27 cellular contexts compared by ENCODE assay signal in the genomic region with DNA sequence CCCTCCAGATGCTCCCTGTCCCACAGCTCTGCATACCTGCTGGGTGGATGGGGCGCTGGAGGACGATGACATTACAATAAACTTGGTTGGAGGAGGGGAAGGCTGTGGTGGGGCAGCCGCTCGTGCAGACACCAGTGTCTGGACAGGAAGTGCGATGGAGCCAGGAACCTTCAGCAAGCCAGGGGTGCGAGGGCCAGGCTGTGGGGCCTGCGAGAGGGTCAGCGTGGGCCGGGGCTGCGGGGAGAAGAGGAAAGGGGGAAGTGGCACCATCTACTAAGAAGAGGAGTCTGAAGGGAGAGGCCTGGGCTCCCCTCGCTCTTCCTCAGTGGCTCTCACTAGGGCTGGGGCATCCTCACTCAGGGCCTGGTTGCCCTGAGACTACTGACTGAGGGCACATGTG.
"Had no signal": no experiment of that assay in that cellular context is flagged by ENCODE, and none has a peak within 500 bp of the region (broad histone marks: within the 10 kb centered on the region; RNA-seq: fewer than 3 reads in every experiment).

No MANE protein-coding gene starts in this region.

- H3K36me3 Mint-ChIP-seq: activated naive CD4-positive, alpha-beta T cell treated with anti-CD3 and anti-CD28 coated beads, Interleukin-2, amount 50 U/mL, for 72 hours had no signal

- H3K4me3 Mint-ChIP-seq: activated CD4-positive, alpha-beta memory T cell treated with anti-CD3 and anti-CD28 coated beads for 36 hours; activated CD4-positive, alpha-beta T cell treated with anti-CD3 and anti-CD28 coated beads, Interleukin-2, amount 10 ng/mL, durations not matched to agents 24 days and 14 days; activated T-cell treated with anti-CD3 and anti-CD28 coated beads, Interleukin-2, amount 50 U/mL, for 4 hours; activated T-helper 17 cell treated with anti-CD3 and anti-CD28 coated beads, Interleukin-2, amount 50 U/mL, for 72 hours; dendritic cell treated with granulocyte-macrophage colony-stimulating factor and Interleukin-4, amounts not matched to agents 40 ng/mL and 50 ng/mL, for 4 days; stimulated activated memory B cell treated with anti-CD40 and anti-IgM and Interleukin-4, amounts not matched to agents 10 μg/mL and 1 μg/mL and 100 μg/mL, for 72 hours; stimulated activated naive CD8-positive, alpha-beta T cell treated with anti-CD3 and anti-CD28 coated beads, Interleukin-15, amount 100 ng/mL, for 72 hours; T-helper 1 cell treated with Interleukin-12 subunit alpha and Interleukin-12 subunit beta and Interleukin-4 antibody, amounts not matched to agents 30 μg/mL and 1 μg/mL, for 36 hours had no signal

- H3K27me3 Mint-ChIP-seq: activated CD4-positive, alpha-beta memory T cell treated with anti-CD3 and anti-CD28 coated beads for 36 hours; activated CD4-positive, alpha-beta T cell treated with anti-CD3 and anti-CD28 coated beads, Interleukin-2, amount 10 ng/mL, durations not matched to agents 24 days and 14 days; activated T-helper 17 cell treated with anti-CD3 and anti-CD28 coated beads, Interleukin-2, amount 50 U/mL, for 72 hours; dendritic cell treated with granulocyte-macrophage colony-stimulating factor and Interleukin-4, amounts not matched to agents 40 ng/mL and 50 ng/mL, for 4 days; naive thymus-derived CD8-positive, alpha-beta T cell; stimulated activated memory B cell treated with anti-CD40 and anti-IgM and Interleukin-4, amounts not matched to agents 10 μg/mL and 1 μg/mL and 100 μg/mL, for 72 hours; stimulated activated naive CD8-positive, alpha-beta T cell treated with anti-CD3 and anti-CD28 coated beads, Interleukin-15, amount 100 ng/mL, for 72 hours had no signal

- H3K4me1 ChIP-seq: breast epithelium, neural progenitor cell, right atrium auricular region, upper lobe of left lung had no signal

- H3K9me3 Mint-ChIP-seq: activated CD4-positive, alpha-beta memory T cell treated with anti-CD3 and anti-CD28 coated beads for 36 hours; activated CD4-positive, alpha-beta T cell treated with anti-CD3 and anti-CD28 coated beads, Interleukin-2, amount 10 ng/mL, durations not matched to agents 24 days and 14 days; activated naive CD4-positive, alpha-beta T cell treated with anti-CD3 and anti-CD28 coated beads, Interleukin-2, amount 50 U/mL, for 72 hours; activated T-cell treated with anti-CD3 and anti-CD28 coated beads, Interleukin-2, amount 50 U/mL, for 4 hours; activated T-helper 17 cell treated with anti-CD3 and anti-CD28 coated beads, Interleukin-2, amount 50 U/mL, for 72 hours; dendritic cell treated with granulocyte-macrophage colony-stimulating factor and Interleukin-4, amounts not matched to agents 40 ng/mL and 50 ng/mL, for 4 days; naive thymus-derived CD8-positive, alpha-beta T cell; neural progenitor cell; stimulated activated memory B cell treated with anti-CD40 and anti-IgM and Interleukin-4, amounts not matched to agents 10 μg/mL and 1 μg/mL and 100 μg/mL, for 72 hours; stimulated activated naive CD8-positive, alpha-beta T cell treated with anti-CD3 and anti-CD28 coated beads, Interleukin-15, amount 100 ng/mL, for 72 hours; T-helper 1 cell treated with Interleukin-12 subunit alpha and Interleukin-12 subunit beta and Interleukin-4 antibody, amounts not matched to agents 30 μg/mL and 1 μg/mL, for 36 hours had no signal

- DNase-seq: activated CD4-positive, alpha-beta memory T cell treated with anti-CD3 and anti-CD28 coated beads for 36 hours; activated CD4-positive, alpha-beta T cell treated with anti-CD3 and anti-CD28 coated beads, Interleukin-2, amount 10 ng/mL, durations not matched to agents 24 days and 14 days; activated CD4-positive, CD25-positive, alpha-beta regulatory T cell treated with anti-CD3 and anti-CD28 coated beads, Interleukin-2, amount 50 U/mL, for 72 hours; activated gamma-delta T cell treated with Interleukin-2 at 50 U/mL for 16 hours; activated T-cell treated with anti-CD3 and anti-CD28 coated beads, Interleukin-2, amount 50 U/mL, for 4 hours; central memory CD4-positive, alpha-beta T cell; esophagus squamous epithelium; foreskin melanocyte; naive thymus-derived CD8-positive, alpha-beta T cell; stimulated activated CD4-positive, alpha-beta T cell treated with anti-CD3 and anti-CD28 coated beads, Interleukin-1b, Interleukin-23, amount 100 ng/mL, for 48 hours; stimulated activated CD4-positive, alpha-beta T cell treated with anti-CD3 and anti-CD28 coated beads, Interleukin-4, amount 100 ng/mL, for 4 hours; stimulated activated CD8-positive, alpha-beta memory T cell treated with anti-CD3 and anti-CD28 coated beads, Interleukin-4, amount 100 ng/mL, for 48 hours; stimulated activated naive CD8-positive, alpha-beta T cell treated with anti-CD3 and anti-CD28 coated beads, Interleukin-15, amount 100 ng/mL, for 72 hours; T-helper 9 cell; upper lobe of left lung had no signal

- H2AFZ ChIP-seq: neural progenitor cell had no signal

- H3K4me1 Mint-ChIP-seq: activated CD4-positive, alpha-beta T cell treated with anti-CD3 and anti-CD28 coated beads, Interleukin-2, amount 10 ng/mL, durations not matched to agents 24 days and 14 days; activated T-helper 17 cell treated with anti-CD3 and anti-CD28 coated beads, Interleukin-2, amount 50 U/mL, for 72 hours had no signal

- H3K27me3 ChIP-seq: breast epithelium, esophagus squamous epithelium, neural progenitor cell, right atrium auricular region, upper lobe of left lung, vagina had no signal

- H3K4me3 ChIP-seq: breast epithelium, esophagus squamous epithelium, neural progenitor cell, right atrium auricular region, smooth muscle cell, upper lobe of left lung, vagina had no signal

- FAIRE-seq: islet of Langerhans, TTC549 had no signal

- H3K9me3 ChIP-seq: breast epithelium, esophagus squamous epithelium, right atrium auricular region, upper lobe of left lung, vagina had no signal

- H3K4me2 ChIP-seq: neural progenitor cell, smooth muscle cell had no signal

- H3K36me3 ChIP-seq: breast epithelium, neural progenitor cell had no signal

- H3K9ac ChIP-seq: neural progenitor cell had no signal

- H3K27ac Mint-ChIP-seq: activated CD4-positive, alpha-beta memory T cell treated with anti-CD3 and anti-CD28 coated beads for 36 hours; activated CD4-positive, alpha-beta T cell treated with anti-CD3 and anti-CD28 coated beads, Interleukin-2, amount 10 ng/mL, durations not matched to agents 24 days and 14 days; activated naive CD4-positive, alpha-beta T cell treated with anti-CD3 and anti-CD28 coated beads, Interleukin-2, amount 50 U/mL, for 72 hours; activated T-helper 17 cell treated with anti-CD3 and anti-CD28 coated beads, Interleukin-2, amount 50 U/mL, for 72 hours; dendritic cell treated with granulocyte-macrophage colony-stimulating factor and Interleukin-4, amounts not matched to agents 40 ng/mL and 50 ng/mL, for 4 days; neural progenitor cell; stimulated activated memory B cell treated with anti-CD40 and anti-IgM and Interleukin-4, amounts not matched to agents 10 μg/mL and 1 μg/mL and 100 μg/mL, for 72 hours; T-helper 1 cell treated with Interleukin-12 subunit alpha and Interleukin-12 subunit beta and Interleukin-4 antibody, amounts not matched to agents 30 μg/mL and 1 μg/mL, for 36 hours had no signal

- H3K27ac ChIP-seq: breast epithelium, esophagus squamous epithelium, neural progenitor cell, right atrium auricular region, upper lobe of left lung, vagina had no signal

- ATAC-seq: activated naive CD4-positive, alpha-beta T cell treated with anti-CD3 and anti-CD28 coated beads, Interleukin-2, amount 50 U/mL, for 72 hours; activated T-cell treated with anti-CD3 and anti-CD28 coated beads, Interleukin-2, amount 50 U/mL, for 4 hours; activated T-helper 17 cell treated with anti-CD3 and anti-CD28 coated beads, Interleukin-2, amount 50 U/mL, for 72 hours; naive thymus-derived CD8-positive, alpha-beta T cell; stimulated activated memory B cell treated with anti-CD40 and anti-IgM and Interleukin-4, amounts not matched to agents 10 μg/mL and 1 μg/mL and 100 μg/mL, for 72 hours; stimulated activated naive CD8-positive, alpha-beta T cell treated with anti-CD3 and anti-CD28 coated beads, Interleukin-15, amount 100 ng/mL, for 72 hours had no signal
